Comparison of ENCODE assay signal across 1 cellular context in the genomic region with DNA sequence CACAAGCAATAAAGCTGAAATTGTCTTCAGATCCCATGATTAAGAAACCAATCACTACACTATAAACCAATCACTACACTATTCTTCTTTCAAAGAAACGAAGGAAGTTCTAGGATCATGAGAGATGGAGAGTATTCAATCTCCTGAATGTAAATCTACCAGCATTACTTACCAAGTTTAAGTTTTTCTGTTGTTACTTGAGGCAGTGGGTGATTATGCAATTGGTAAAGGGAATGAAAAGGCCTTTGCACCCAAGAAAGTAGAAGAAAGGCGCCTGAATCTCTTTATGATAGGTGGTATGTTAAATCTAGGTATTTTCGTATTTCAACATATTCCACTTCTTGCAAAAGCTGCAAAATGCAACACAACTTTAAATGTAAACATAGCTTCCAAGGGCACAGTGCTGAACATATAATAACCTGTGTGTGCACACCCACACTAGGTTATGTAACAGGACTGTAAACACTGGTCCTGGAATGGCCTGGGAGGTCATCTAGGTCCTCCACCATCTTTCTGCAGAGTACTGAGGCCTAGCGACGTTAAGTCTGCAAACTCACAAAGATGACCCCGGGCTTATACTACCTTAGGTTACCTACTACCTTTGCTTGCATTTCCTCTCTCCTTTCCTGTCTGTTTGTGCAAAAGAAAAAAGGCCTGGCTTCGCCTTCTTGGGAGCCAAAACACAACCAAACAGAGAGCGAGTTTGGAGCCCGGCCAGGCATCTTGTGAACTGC.
TF ChIP-seq lines count a peak whose summit lies in the region.

No MANE protein-coding gene starts in this region.

TF ChIP-seq in HepG2, 621 proteins besides CTCF, POLR2A, EP300 and RAD21 (continued from another document and continues in another):
- TF ChIP-seq ZBTB42 (CRISPR knock-in tag; IDR thresholded peaks at IDR 0.05) (no peak), ZNF276 (CRISPR knock-in tag; IDR thresholded peaks at IDR 0.05; ENCODE audit: low read depth) (no peak), ZNF552 (CRISPR knock-in tag; IDR thresholded peaks at IDR 0.05; ENCODE audit: borderline replicate concordance) (no peak), KAT8 (CRISPR knock-in tag; IDR thresholded peaks at IDR 0.05) (peak; percentile 61; the same call in 1 of the 2 replicates), ZNF557 (CRISPR knock-in tag; IDR thresholded peaks at IDR 0.05) (peak; percentile 91), ZBTB3 (CRISPR knock-in tag; IDR thresholded peaks at IDR 0.05; ENCODE audit: borderline replicate concordance, low read depth) (no peak), ZNF451 (CRISPR knock-in tag; IDR thresholded peaks at IDR 0.05) (no peak), BCL3 (CRISPR knock-in tag; IDR thresholded peaks at IDR 0.05) (no peak), NR2F1 (CRISPR knock-in tag; IDR thresholded peaks at IDR 0.05) (peak; percentile 75 to 93; a peak in 3 of 4 replicates), GTF3A (CRISPR knock-in tag; conservative IDR thresholded peaks at IDR 0.05) (no peak), NAIF1 (CRISPR knock-in tag; IDR thresholded peaks at IDR 0.05; ENCODE audit: borderline replicate concordance) (no peak), JUN (CRISPR knock-in tag; IDR thresholded peaks at IDR 0.05) (no peak), PHF5A (CRISPR knock-in tag; IDR thresholded peaks at IDR 0.05; ENCODE audit: low read depth, unreplicated experiment) (no peak), ZNF382 (CRISPR knock-in tag; IDR thresholded peaks at IDR 0.05; ENCODE audit: borderline replicate concordance) (no peak), ZNF44 (CRISPR knock-in tag; IDR thresholded peaks at IDR 0.05) (no peak), FLYWCH1 (CRISPR knock-in tag; IDR thresholded peaks at IDR 0.05) (no peak; the same call in 1 of the 2 replicates), ZSCAN31 (CRISPR knock-in tag; IDR thresholded peaks at IDR 0.05; ENCODE audit: low read depth) (0 out of 2 replicates have a peak, but pooled peaks have one; percentile 35), ZNF761 (CRISPR knock-in tag; conservative IDR thresholded peaks at IDR 0.05) (no peak), NFE2L2 (IDR thresholded peaks at IDR 0.05; ENCODE audit: low read length) (no peak), ATF7-NPFF (CRISPR knock-in tag; IDR thresholded peaks at IDR 0.05; ENCODE audit: low read depth) (no peak), ZFAT (CRISPR knock-in tag; conservative IDR thresholded peaks at IDR 0.05) (no peak), ZNF619 (CRISPR knock-in tag; IDR thresholded peaks at IDR 0.05) (0 out of 2 replicates have a peak, but pooled peaks have one; percentile 25), ZC3H13 (CRISPR knock-in tag; IDR thresholded peaks at IDR 0.05) (no peak), ZNF230 (CRISPR knock-in tag; IDR thresholded peaks at IDR 0.05) (no peak), GFI1 (CRISPR knock-in tag; IDR thresholded peaks at IDR 0.05; ENCODE audit: borderline replicate concordance) (peak; percentile 76), ZNF512 (CRISPR knock-in tag; IDR thresholded peaks at IDR 0.05) (no peak), ZFP37 (CRISPR knock-in tag; IDR thresholded peaks at IDR 0.05; ENCODE audit: borderline replicate concordance) (no peak), HINFP (CRISPR knock-in tag; IDR thresholded peaks at IDR 0.05; ENCODE audit: low read depth) (no peak), ZNF691 (CRISPR knock-in tag; IDR thresholded peaks at IDR 0.05; ENCODE audit: borderline replicate concordance, low read depth) (no peak), RFX1 (IDR thresholded peaks at IDR 0.05) (no peak), ZFX (CRISPR knock-in tag; IDR thresholded peaks at IDR 0.05; ENCODE audit: low read depth) (peak; percentile 90), KMT2A (CRISPR knock-in tag; IDR thresholded peaks at IDR 0.05) (no peak), SMC3 (IDR thresholded peaks at IDR 0.05; ENCODE audit: low read length) (no peak), MLXIP (CRISPR knock-in tag; IDR thresholded peaks at IDR 0.05; ENCODE audit: borderline replicate concordance) (no peak), SP2 (CRISPR knock-in tag; IDR thresholded peaks at IDR 0.05) (no peak), ZFP41 (CRISPR knock-in tag; IDR thresholded peaks at IDR 0.05; ENCODE audit: borderline replicate concordance) (0 out of 2 replicates have a peak, but pooled peaks have one; percentile 0), TBL1XR1 (IDR thresholded peaks at IDR 0.05; ENCODE audit: borderline replicate concordance, low read length, partially characterized antibody) (peak; percentile 87), ZNF343 (CRISPR knock-in tag; IDR thresholded peaks at IDR 0.05) (no peak; the same call in 1 of the 2 replicates), ZNF383 (CRISPR knock-in tag; IDR thresholded peaks at IDR 0.05; ENCODE audit: borderline replicate concordance) (no peak), NFYB (CRISPR knock-in tag; IDR thresholded peaks at IDR 0.05) (no peak), CBX5 (CRISPR knock-in tag; IDR thresholded peaks at IDR 0.05; ENCODE audit: borderline replicate concordance) (peak; percentile 83; the same call in 1 of the 2 replicates), ZNF33B (CRISPR knock-in tag; IDR thresholded peaks at IDR 0.05) (no peak), ZNF773 (CRISPR knock-in tag; IDR thresholded peaks at IDR 0.05; ENCODE audit: borderline replicate concordance) (no peak), IKZF1 (IDR thresholded peaks at IDR 0.05) (no peak), ZNF138 (CRISPR knock-in tag; IDR thresholded peaks at IDR 0.05; ENCODE audit: low read depth) (0 out of 2 replicates have a peak, but pooled peaks have one; percentile 40), ONECUT2 (CRISPR knock-in tag; IDR thresholded peaks at IDR 0.05) (no peak; the same call in 1 of the 2 replicates), SIX1 (CRISPR knock-in tag; IDR thresholded peaks at IDR 0.05; ENCODE audit: borderline replicate concordance) (peak; percentile 43; the same call in 1 of the 2 replicates)
- TF ChIP-seq, protein P1, sequence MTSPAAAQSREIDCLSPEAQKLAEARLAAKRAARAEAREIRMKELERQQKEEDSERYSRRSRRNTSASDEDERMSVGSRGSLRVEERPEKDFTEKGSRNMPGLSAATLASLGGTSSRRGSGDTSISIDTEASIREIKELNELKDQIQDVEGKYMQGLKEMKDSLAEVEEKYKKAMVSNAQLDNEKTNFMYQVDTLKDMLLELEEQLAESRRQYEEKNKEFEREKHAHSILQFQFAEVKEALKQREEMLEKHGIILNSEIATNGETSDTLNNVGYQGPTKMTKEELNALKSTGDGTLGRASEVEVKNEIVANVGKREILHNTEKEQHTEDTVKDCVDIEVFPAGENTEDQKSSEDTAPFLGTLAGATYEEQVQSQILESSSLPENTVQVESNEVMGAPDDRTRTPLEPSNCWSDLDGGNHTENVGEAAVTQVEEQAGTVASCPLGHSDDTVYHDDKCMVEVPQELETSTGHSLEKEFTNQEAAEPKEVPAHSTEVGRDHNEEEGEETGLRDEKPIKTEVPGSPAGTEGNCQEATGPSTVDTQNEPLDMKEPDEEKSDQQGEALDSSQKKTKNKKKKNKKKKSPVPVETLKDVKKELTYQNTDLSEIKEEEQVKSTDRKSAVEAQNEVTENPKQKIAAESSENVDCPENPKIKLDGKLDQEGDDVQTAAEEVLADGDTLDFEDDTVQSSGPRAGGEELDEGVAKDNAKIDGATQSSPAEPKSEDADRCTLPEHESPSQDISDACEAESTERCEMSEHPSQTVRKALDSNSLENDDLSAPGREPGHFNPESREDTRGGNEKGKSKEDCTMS (CRISPR knock-in tag; conservative IDR thresholded peaks at IDR 0.05): no peak
- TF ChIP-seq, protein P2, sequence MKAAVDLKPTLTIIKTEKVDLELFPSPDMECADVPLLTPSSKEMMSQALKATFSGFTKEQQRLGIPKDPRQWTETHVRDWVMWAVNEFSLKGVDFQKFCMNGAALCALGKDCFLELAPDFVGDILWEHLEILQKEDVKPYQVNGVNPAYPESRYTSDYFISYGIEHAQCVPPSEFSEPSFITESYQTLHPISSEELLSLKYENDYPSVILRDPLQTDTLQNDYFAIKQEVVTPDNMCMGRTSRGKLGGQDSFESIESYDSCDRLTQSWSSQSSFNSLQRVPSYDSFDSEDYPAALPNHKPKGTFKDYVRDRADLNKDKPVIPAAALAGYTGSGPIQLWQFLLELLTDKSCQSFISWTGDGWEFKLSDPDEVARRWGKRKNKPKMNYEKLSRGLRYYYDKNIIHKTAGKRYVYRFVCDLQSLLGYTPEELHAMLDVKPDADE (CRISPR knock-in tag; IDR thresholded peaks at IDR 0.05): no peak
- TF ChIP-seq, protein P3, sequence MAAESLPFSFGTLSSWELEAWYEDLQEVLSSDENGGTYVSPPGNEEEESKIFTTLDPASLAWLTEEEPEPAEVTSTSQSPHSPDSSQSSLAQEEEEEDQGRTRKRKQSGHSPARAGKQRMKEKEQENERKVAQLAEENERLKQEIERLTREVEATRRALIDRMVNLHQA (CRISPR knock-in tag; IDR thresholded peaks at IDR 0.05): 0 out of 2 replicates have a peak, but pooled peaks have one; percentile 50
- TF ChIP-seq, protein P4, sequence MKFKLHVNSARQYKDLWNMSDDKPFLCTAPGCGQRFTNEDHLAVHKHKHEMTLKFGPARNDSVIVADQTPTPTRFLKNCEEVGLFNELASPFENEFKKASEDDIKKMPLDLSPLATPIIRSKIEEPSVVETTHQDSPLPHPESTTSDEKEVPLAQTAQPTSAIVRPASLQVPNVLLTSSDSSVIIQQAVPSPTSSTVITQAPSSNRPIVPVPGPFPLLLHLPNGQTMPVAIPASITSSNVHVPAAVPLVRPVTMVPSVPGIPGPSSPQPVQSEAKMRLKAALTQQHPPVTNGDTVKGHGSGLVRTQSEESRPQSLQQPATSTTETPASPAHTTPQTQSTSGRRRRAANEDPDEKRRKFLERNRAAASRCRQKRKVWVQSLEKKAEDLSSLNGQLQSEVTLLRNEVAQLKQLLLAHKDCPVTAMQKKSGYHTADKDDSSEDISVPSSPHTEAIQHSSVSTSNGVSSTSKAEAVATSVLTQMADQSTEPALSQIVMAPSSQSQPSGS (CRISPR knock-in tag; IDR thresholded peaks at IDR 0.05): peak; percentile 55; the same call in 1 of the 2 replicates
